ENCODE assay signal across 11 cellular contexts in genomic region chr1:206778911-206779310, GRCh38. TPM values are rescaled to one million over a fixed set of nuclear protein-coding genes. Genes with fewer than 3 reads are reported as not detected.
"Had no signal": no experiment of that assay in that cellular context is flagged by ENCODE, and none has a peak within 500 bp of the region (broad histone marks: within the 10 kb centered on the region; RNA-seq: fewer than 3 reads in every experiment).

No MANE protein-coding gene starts in this region.

RNA-seq across cellular contexts. Expression of gene IL10, which starts 6.6 kb away (rescaled TPM):
- total RNA-seq: astrocyte, chondrocyte, dermis blood vessel endothelial cell, fibroblast of lung, fibroblast of villous mesenchyme, glomerular endothelial cell had no signal
- polyA plus RNA-seq: fibroblast of lung had no signal

RNA-seq across cellular contexts. Expression of gene IL19, which starts 8.3 kb away (rescaled TPM):
- total RNA-seq: activated B cell treated with CpG ODN at 0.5 μM for 24 hours; activated CD8-positive, alpha-beta T cell treated with anti-CD3 and anti-CD28 coated beads for 36 hours; activated T-helper 17 cell treated with anti-CD3 and anti-CD28 coated beads, Interleukin-2, amount 50 U/mL, for 72 hours; chondrocyte; dermis blood vessel endothelial cell; fibroblast of lung; glomerular endothelial cell; heart right ventricle; T-helper 17 cell had no signal
- polyA plus RNA-seq: fibroblast of lung, heart right ventricle had no signal
